In genomic region chr4:88880501-88881226, GRCh38 we compare ENCODE assay signal across 1 cellular context.
TF ChIP-seq lines count a peak whose summit lies in the region.

No MANE protein-coding gene starts in this region.

TF ChIP-seq in GM23338, 12 proteins besides CTCF, POLR2A, EP300 and RAD21 (continued from another document):
- TF ChIP-seq ZNF462 (CRISPR knock-in tag; IDR thresholded peaks at IDR 0.05) (no peak), NANOG (IDR thresholded peaks at IDR 0.05; ENCODE audit: borderline replicate concordance) (no peak), CREB1 (CRISPR knock-in tag; IDR thresholded peaks at IDR 0.05; ENCODE audit: low read depth) (no peak), EZH2phosphoT487 (IDR thresholded peaks at IDR 0.05; ENCODE audit: unreplicated experiment) (no peak), JUNB (IDR thresholded peaks at IDR 0.05; ENCODE audit: unreplicated experiment) (no peak)
